ENCODE assay signal across 2 cellular contexts in genomic region chr2:173230181-173230580, GRCh38.
TF ChIP-seq lines count a peak whose summit lies in the region.

No MANE protein-coding gene starts in this region.

TF ChIP-seq in liver, 16 proteins besides CTCF, POLR2A, EP300 and RAD21 (continued from another document):
- TF ChIP-seq REST (IDR thresholded peaks at IDR 0.05) (no peak), EGR1 (IDR thresholded peaks at IDR 0.05; ENCODE audit: low read depth in 2 of 2) (no peak), GABPA (IDR thresholded peaks at IDR 0.05 in 1 of 2, conservative IDR thresholded peaks at IDR 0.05 in 1 of 2) (no peak)

TF ChIP-seq in HepG2, 621 proteins besides CTCF, POLR2A, EP300 and RAD21 (continued from another document):
- TF ChIP-seq REST (IDR thresholded peaks at IDR 0.05; ENCODE audit: borderline replicate concordance in 1 of 2, low read depth in 1 of 2, low read length in 2 of 2) (no peak), TSC22D2 (CRISPR knock-in tag; IDR thresholded peaks at IDR 0.05; ENCODE audit: borderline replicate concordance) (no peak), PRMT3 (CRISPR knock-in tag; IDR thresholded peaks at IDR 0.05; ENCODE audit: borderline replicate concordance, low read depth) (no peak), PATZ1 (CRISPR knock-in tag; IDR thresholded peaks at IDR 0.05) (no peak), ZMYM4 (CRISPR knock-in tag; IDR thresholded peaks at IDR 0.05) (no peak), THAP11 (CRISPR knock-in tag; IDR thresholded peaks at IDR 0.05) (no peak), GMEB1 (CRISPR knock-in tag; IDR thresholded peaks at IDR 0.05; ENCODE audit: borderline replicate concordance) (no peak), ZFYVE20 (CRISPR knock-in tag; IDR thresholded peaks at IDR 0.05; ENCODE audit: borderline replicate concordance, low read depth) (no peak), ZNF362 (CRISPR knock-in tag; IDR thresholded peaks at IDR 0.05; ENCODE audit: borderline replicate concordance) (no peak), MAF1 (CRISPR knock-in tag; IDR thresholded peaks at IDR 0.05; ENCODE audit: borderline replicate concordance) (no peak), HNF4G (IDR thresholded peaks at IDR 0.05; ENCODE audit: borderline replicate concordance, low read depth, low read length) (no peak), HNF4G (CRISPR knock-in tag; IDR thresholded peaks at IDR 0.05; ENCODE audit: borderline replicate concordance, low read depth) (no peak), ZNF329 (CRISPR knock-in tag; IDR thresholded peaks at IDR 0.05; ENCODE audit: low read depth) (no peak), ZNF781 (CRISPR knock-in tag; IDR thresholded peaks at IDR 0.05; ENCODE audit: borderline replicate concordance, not compliant biosample characterization) (no peak)
TF ChIP-seq in HepG2: peak in this region for 0.
